Comparison of ENCODE assay signal across 8 cellular contexts in genomic region chr3:45664558-45664957, GRCh38. TPM values are rescaled to one million over a fixed set of nuclear protein-coding genes. Genes with fewer than 3 reads are reported as not detected.
A peak's percentile ranks its signal among the peaks of the same experiment; 100 is the strongest.
DNase-seq lines count a peak whose midpoint lies in the region; ATAC-seq and TF ChIP-seq lines count a peak whose summit lies in the region.

No MANE protein-coding gene starts in this region.

- H3K4me3 Mint-ChIP-seq in activated T-cell treated with anti-CD3 and anti-CD28 coated beads, Interleukin-2, amount 50 U/mL, for 72 hours: peak overlapping the region; percentile 84 to 93

- H3K36me3 ChIP-seq in KMS-11 (ENCODE audit: insufficient read depth): no peaks in the 10 kb centered on the region

- H3K79me2 ChIP-seq in KMS-11 (ENCODE audit: insufficient read depth, low read depth): peaks cover 49% of the 10 kb centered on the region

- no peaks in the 10 kb centered on the region for H3K27me3 Mint-ChIP-seq in activated T-cell treated with anti-CD3 and anti-CD28 coated beads, Interleukin-2, amount 50 U/mL, for 72 hours (ENCODE audit: low read depth)

- H4K20me1 ChIP-seq in KMS-11 (ENCODE audit: insufficient read depth): 0 out of 2 replicates have a peak, but pooled peaks cover 9% of the 10 kb centered on the region

- no peak overlapping the region for H3K9ac ChIP-seq in KMS-11

- in situ Hi-C loops in G401 (cut with HindIII; ENCODE audit: low sequenced_read_pairs): loop anchor here (25.0 kb wide), 1 partner anchor 427 kb away; the partner anchor contains the start of gene TMEM158

- H3K4me2 ChIP-seq in KMS-11: peak overlapping the region; percentile 27; the same call in 1 of the 2 replicates

- no peaks in the 10 kb centered on the region for H3K9me3 Mint-ChIP-seq in activated T-cell treated with anti-CD3 and anti-CD28 coated beads, Interleukin-2, amount 50 U/mL, for 72 hours

- peak; percentile 75 to 76 for DNase-seq in activated T-cell treated with anti-CD3 and anti-CD28 coated beads, Interleukin-2, amount 50 U/mL, for 72 hours
- DNase-seq in left lobe of liver (ENCODE audit: low spot score): no peak
- DNase-seq in stimulated activated CD8-positive, alpha-beta memory T cell treated with anti-CD3 and anti-CD28 coated beads, Interleukin-4, amount 100 ng/mL, for 4 hours (ENCODE audit: low read depth in 2 of 2, low spot score in 1 of 2): peak; percentile 48 to 58
- DNase-seq in AG08395 (ENCODE audit: low spot score): no peak
- no peak for DNase-seq in NCI-H128 (lab: John Stamatoyannopoulos, UW; ENCODE audit: unreplicated experiment)
- no peak for DNase-seq in G401 (ENCODE audit: low spot score)

- no peaks in the 10 kb centered on the region for H3K27me3 ChIP-seq in KMS-11 (ENCODE audit: insufficient read depth, low read depth)

- peak overlapping the region; percentile 35; the same call in 1 of the 2 replicates for H3K27ac ChIP-seq in KMS-11

- H3K4me1 Mint-ChIP-seq in activated T-cell treated with anti-CD3 and anti-CD28 coated beads, Interleukin-2, amount 50 U/mL, for 72 hours (ENCODE audit: low read depth): peaks cover 56% of the 10 kb centered on the region

- peaks cover 61% of the 10 kb centered on the region for H3K4me1 ChIP-seq in KMS-11 (ENCODE audit: low read depth, poor library complexity, severe bottlenecking)

- TF ChIP-seq CTCF in KMS-11 (conservative IDR thresholded peaks at IDR 0.05; ENCODE audit: low read depth, low read length): no peak

- peaks cover 11% of the 10 kb centered on the region in 2 donors for H3K36me3 Mint-ChIP-seq in activated T-cell treated with anti-CD3 and anti-CD28 coated beads, Interleukin-2, amount 50 U/mL, for 72 hours (ENCODE audit: insufficient read depth in 2 of 2)

- no peak overlapping the region for H2AFZ ChIP-seq in KMS-11 (ENCODE audit: low read depth)

- peak overlapping the region; percentile 70 for H3K27ac Mint-ChIP-seq in activated T-cell treated with anti-CD3 and anti-CD28 coated beads, Interleukin-2, amount 50 U/mL, for 72 hours

- peak; percentile 76 for ATAC-seq in GM21423 (IDR thresholded peaks at IDR 0.05; ENCODE audit: unreplicated experiment)
- ATAC-seq in activated T-cell treated with anti-CD3 and anti-CD28 coated beads, Interleukin-2, amount 50 U/mL, for 72 hours (replicated peaks in 1 of 2): peak; percentile 56 to 60
- peak; percentile 66 for ATAC-seq in left lobe of liver

- no peak overlapping the region for H3K4me3 ChIP-seq in KMS-11 (IDR thresholded peaks at IDR 0.05; ENCODE audit: insufficient read depth, low read depth, low read length)

RNA-seq across cellular contexts. Expression of gene SACM1L, which starts 24.6 kb away (rescaled TPM):
- total RNA-seq in activated T-cell treated with anti-CD3 and anti-CD28 coated beads, Interleukin-2, amount 50 U/mL, for 72 hours: 10 to 100 TPM; 77.1 to 78.4 TPM
- total RNA-seq in left lobe of liver: 19.7 TPM
- total RNA-seq in G401 (2014; rRNA removed; shearing (Covaris generic)): 13.7 and 22.2 TPM in 2 replicates

Comparison
In these comparisons a context has a peak if more than half of its experiments do, and no peak if none do; other contexts are left out.
1. DNase-seq: peak in activated T-cell treated with anti-CD3 and anti-CD28 coated beads, Interleukin-2, amount 50 U/mL, for 72 hours (2 of 2) and stimulated activated CD8-positive, alpha-beta memory T cell treated with anti-CD3 and anti-CD28 coated beads, Interleukin-4, amount 100 ng/mL, for 4 hours (2 of 2); none in left lobe of liver (single experiment), AG08395 (single experiment), NCI-H128 (single experiment) and G401 (single experiment).
2. Peak in every context shown above with its lines, with median percentiles within 50 percentile points of each other: ATAC-seq.